Comparison of ENCODE assay signal across 1 cellular context in the genomic region with DNA sequence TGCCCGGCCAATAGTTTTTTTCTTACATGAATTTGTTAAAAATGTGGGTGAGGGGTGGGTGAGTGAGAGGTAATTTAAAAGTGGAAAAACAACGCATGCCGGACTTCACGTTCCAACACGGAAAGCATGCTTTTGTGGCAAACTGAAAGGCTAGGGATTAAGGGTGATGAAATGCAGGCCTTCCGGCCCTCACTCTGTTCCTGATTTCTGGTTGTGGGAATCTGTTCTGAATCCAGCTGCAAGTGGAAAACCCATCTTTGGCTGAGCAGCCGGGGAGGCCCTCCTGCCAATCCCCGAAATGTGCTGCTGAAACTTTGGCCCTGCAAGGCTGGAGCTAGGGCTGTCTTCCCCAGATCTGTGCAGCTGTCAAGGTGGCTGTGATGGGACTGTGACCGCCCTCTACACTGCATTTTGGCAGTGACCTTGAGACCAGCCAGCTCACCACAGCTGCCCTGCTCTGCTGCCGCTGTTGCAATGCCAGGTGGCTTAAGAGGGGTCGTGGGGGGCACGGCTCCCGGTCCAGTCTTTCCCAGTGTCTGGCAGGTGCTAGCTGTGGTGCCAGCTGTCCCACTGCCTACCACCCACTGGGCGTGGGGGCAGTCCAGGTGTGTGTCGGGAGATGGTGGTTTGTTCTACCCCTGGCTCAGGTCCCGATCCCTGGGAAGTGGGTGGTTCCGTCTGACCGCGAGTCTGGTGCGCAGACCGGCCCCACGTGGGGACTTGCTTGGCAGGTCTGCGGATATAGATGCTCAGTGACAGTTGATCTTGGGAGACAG.
TF ChIP-seq lines count a peak whose summit lies in the region.

No MANE protein-coding gene starts in this region.

TF ChIP-seq in HepG2, 621 proteins besides CTCF, POLR2A, EP300 and RAD21 (continued from another document and continues in another):
- TF ChIP-seq, protein P1, sequence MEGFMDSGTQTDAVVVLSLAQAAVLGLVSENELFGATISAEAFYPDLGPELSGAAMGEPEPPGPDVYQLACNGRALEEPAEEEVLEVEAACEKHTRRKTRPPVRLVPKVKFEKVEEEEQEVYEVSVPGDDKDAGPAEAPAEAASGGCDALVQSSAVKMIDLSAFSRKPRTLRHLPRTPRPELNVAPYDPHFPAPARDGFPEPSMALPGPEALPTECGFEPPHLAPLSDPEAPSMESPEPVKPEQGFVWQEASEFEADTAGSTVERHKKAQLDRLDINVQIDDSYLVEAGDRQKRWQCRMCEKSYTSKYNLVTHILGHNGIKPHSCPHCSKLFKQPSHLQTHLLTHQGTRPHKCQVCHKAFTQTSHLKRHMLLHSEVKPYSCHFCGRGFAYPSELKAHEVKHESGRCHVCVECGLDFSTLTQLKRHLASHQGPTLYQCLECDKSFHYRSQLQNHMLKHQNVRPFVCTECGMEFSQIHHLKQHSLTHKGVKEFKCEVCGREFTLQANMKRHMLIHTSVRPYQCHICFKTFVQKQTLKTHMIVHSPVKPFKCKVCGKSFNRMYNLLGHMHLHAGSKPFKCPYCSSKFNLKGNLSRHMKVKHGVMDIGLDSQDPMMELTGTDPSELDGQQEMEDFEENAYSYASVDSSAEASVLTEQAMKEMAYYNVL (CRISPR knock-in tag; IDR thresholded peaks at IDR 0.05; ENCODE audit: borderline replicate concordance) = 0 out of 2 replicates have a peak, but pooled peaks have one; percentile 72
- TF ChIP-seq, protein P2, sequence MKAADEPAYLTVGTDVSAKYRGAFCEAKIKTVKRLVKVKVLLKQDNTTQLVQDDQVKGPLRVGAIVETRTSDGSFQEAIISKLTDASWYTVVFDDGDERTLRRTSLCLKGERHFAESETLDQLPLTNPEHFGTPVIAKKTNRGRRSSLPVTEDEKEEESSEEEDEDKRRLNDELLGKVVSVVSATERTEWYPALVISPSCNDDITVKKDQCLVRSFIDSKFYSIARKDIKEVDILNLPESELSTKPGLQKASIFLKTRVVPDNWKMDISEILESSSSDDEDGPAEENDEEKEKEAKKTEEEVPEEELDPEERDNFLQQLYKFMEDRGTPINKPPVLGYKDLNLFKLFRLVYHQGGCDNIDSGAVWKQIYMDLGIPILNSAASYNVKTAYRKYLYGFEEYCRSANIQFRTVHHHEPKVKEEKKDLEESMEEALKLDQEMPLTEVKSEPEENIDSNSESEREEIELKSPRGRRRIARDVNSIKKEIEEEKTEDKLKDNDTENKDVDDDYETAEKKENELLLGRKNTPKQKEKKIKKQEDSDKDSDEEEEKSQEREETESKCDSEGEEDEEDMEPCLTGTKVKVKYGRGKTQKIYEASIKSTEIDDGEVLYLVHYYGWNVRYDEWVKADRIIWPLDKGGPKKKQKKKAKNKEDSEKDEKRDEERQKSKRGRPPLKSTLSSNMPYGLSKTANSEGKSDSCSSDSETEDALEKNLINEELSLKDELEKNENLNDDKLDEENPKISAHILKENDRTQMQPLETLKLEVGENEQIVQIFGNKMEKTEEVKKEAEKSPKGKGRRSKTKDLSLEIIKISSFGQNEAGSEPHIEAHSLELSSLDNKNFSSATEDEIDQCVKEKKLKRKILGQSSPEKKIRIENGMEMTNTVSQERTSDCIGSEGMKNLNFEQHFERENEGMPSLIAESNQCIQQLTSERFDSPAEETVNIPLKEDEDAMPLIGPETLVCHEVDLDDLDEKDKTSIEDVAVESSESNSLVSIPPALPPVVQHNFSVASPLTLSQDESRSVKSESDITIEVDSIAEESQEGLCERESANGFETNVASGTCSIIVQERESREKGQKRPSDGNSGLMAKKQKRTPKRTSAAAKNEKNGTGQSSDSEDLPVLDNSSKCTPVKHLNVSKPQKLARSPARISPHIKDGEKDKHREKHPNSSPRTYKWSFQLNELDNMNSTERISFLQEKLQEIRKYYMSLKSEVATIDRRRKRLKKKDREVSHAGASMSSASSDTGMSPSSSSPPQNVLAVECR (CRISPR knock-in tag; IDR thresholded peaks at IDR 0.05; ENCODE audit: borderline replicate concordance) = peak; percentile 54; the same call in 1 of the 2 replicates
- TF ChIP-seq, protein P3, sequence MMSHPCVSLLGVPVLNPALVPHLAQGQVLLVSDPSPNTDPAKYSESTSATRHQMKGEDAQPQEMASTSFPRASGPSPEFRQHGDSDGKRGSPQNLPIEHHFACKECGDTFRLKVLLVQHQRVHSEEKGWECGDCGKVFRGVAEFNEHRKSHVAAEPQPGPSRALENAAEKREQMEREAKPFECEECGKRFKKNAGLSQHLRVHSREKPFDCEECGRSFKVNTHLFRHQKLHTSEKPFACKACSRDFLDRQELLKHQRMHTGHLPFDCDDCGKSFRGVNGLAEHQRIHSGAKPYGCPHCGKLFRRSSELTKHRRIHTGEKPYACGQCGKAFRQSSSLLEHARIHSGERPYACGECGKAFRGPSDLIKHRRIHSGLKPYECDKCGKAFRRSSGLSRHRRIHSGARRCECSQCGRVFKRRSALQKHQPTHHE (CRISPR knock-in tag; IDR thresholded peaks at IDR 0.05; ENCODE audit: borderline replicate concordance) = 0 out of 2 replicates have a peak, but pooled peaks have one; percentile 58
- TF ChIP-seq, protein P4, sequence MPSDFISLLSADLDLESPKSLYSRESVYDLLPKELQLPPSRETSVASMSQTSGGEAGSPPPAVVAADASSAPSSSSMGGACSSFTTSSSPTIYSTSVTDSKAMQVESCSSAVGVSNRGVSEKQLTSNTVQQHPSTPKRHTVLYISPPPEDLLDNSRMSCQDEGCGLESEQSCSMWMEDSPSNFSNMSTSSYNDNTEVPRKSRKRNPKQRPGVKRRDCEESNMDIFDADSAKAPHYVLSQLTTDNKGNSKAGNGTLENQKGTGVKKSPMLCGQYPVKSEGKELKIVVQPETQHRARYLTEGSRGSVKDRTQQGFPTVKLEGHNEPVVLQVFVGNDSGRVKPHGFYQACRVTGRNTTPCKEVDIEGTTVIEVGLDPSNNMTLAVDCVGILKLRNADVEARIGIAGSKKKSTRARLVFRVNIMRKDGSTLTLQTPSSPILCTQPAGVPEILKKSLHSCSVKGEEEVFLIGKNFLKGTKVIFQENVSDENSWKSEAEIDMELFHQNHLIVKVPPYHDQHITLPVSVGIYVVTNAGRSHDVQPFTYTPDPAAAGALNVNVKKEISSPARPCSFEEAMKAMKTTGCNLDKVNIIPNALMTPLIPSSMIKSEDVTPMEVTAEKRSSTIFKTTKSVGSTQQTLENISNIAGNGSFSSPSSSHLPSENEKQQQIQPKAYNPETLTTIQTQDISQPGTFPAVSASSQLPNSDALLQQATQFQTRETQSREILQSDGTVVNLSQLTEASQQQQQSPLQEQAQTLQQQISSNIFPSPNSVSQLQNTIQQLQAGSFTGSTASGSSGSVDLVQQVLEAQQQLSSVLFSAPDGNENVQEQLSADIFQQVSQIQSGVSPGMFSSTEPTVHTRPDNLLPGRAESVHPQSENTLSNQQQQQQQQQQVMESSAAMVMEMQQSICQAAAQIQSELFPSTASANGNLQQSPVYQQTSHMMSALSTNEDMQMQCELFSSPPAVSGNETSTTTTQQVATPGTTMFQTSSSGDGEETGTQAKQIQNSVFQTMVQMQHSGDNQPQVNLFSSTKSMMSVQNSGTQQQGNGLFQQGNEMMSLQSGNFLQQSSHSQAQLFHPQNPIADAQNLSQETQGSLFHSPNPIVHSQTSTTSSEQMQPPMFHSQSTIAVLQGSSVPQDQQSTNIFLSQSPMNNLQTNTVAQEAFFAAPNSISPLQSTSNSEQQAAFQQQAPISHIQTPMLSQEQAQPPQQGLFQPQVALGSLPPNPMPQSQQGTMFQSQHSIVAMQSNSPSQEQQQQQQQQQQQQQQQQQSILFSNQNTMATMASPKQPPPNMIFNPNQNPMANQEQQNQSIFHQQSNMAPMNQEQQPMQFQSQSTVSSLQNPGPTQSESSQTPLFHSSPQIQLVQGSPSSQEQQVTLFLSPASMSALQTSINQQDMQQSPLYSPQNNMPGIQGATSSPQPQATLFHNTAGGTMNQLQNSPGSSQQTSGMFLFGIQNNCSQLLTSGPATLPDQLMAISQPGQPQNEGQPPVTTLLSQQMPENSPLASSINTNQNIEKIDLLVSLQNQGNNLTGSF (CRISPR knock-in tag; IDR thresholded peaks at IDR 0.05) = 0 out of 2 replicates have a peak, but pooled peaks have one; percentile 9
- TF ChIP-seq RFXAP (CRISPR knock-in tag; IDR thresholded peaks at IDR 0.05; ENCODE audit: borderline replicate concordance) = 0 out of 2 replicates have a peak, but pooled peaks have one; percentile 49
- TF ChIP-seq, protein P5, sequence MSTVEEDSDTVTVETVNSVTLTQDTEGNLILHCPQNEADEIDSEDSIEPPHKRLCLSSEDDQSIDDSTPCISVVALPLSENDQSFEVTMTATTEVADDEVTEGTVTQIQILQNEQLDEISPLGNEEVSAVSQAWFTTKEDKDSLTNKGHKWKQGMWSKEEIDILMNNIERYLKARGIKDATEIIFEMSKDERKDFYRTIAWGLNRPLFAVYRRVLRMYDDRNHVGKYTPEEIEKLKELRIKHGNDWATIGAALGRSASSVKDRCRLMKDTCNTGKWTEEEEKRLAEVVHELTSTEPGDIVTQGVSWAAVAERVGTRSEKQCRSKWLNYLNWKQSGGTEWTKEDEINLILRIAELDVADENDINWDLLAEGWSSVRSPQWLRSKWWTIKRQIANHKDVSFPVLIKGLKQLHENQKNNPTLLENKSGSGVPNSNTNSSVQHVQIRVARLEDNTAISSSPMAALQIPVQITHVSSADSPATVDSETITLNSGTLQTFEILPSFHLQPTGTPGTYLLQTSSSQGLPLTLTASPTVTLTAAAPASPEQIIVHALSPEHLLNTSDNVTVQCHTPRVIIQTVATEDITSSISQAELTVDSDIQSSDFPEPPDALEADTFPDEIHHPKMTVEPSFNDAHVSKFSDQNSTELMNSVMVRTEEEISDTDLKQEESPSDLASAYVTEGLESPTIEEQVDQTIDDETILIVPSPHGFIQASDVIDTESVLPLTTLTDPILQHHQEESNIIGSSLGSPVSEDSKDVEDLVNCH (CRISPR knock-in tag; IDR thresholded peaks at IDR 0.05) = no peak
- TF ChIP-seq, protein P6, sequence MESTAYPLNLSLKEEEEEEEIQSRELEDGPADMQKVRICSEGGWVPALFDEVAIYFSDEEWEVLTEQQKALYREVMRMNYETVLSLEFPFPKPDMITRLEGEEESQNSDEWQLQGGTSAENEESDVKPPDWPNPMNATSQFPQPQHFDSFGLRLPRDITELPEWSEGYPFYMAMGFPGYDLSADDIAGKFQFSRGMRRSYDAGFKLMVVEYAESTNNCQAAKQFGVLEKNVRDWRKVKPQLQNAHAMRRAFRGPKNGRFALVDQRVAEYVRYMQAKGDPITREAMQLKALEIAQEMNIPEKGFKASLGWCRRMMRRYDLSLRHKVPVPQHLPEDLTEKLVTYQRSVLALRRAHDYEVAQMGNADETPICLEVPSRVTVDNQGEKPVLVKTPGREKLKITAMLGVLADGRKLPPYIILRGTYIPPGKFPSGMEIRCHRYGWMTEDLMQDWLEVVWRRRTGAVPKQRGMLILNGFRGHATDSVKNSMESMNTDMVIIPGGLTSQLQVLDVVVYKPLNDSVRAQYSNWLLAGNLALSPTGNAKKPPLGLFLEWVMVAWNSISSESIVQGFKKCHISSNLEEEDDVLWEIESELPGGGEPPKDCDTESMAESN (CRISPR knock-in tag; conservative IDR thresholded peaks at IDR 0.05) = 0 out of 2 replicates have a peak, but pooled peaks have one; percentile 26
- TF ChIP-seq, protein P7, sequence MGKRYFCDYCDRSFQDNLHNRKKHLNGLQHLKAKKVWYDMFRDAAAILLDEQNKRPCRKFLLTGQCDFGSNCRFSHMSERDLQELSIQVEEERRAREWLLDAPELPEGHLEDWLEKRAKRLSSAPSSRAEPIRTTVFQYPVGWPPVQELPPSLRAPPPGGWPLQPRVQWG (CRISPR knock-in tag; IDR thresholded peaks at IDR 0.05; ENCODE audit: borderline replicate concordance, low read depth) = no peak
- TF ChIP-seq ZNF883 (CRISPR knock-in tag; IDR thresholded peaks at IDR 0.05; ENCODE audit: not compliant biosample characterization) = peak; percentile 28
- peak; percentile 11; the same call in 1 of the 2 replicates for TF ChIP-seq KDM1A (CRISPR knock-in tag; IDR thresholded peaks at IDR 0.05)
- peak; percentile 90 for TF ChIP-seq RBM22 (optimal IDR thresholded peaks at IDR 0.05; ENCODE audit: low read length)
- 0 out of 2 replicates have a peak, but pooled peaks have one; percentile 65 for TF ChIP-seq PPARG (CRISPR knock-in tag; conservative IDR thresholded peaks at IDR 0.05)
- TF ChIP-seq, protein P8, sequence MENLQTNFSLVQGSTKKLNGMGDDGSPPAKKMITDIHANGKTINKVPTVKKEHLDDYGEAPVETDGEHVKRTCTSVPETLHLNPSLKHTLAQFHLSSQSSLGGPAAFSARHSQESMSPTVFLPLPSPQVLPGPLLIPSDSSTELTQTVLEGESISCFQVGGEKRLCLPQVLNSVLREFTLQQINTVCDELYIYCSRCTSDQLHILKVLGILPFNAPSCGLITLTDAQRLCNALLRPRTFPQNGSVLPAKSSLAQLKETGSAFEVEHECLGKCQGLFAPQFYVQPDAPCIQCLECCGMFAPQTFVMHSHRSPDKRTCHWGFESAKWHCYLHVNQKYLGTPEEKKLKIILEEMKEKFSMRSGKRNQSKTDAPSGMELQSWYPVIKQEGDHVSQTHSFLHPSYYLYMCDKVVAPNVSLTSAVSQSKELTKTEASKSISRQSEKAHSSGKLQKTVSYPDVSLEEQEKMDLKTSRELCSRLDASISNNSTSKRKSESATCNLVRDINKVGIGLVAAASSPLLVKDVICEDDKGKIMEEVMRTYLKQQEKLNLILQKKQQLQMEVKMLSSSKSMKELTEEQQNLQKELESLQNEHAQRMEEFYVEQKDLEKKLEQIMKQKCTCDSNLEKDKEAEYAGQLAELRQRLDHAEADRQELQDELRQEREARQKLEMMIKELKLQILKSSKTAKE (CRISPR knock-in tag; IDR thresholded peaks at IDR 0.05; ENCODE audit: borderline replicate concordance) = peak; percentile 43; the same call in 1 of the 2 replicates
- TF ChIP-seq, protein P9, sequence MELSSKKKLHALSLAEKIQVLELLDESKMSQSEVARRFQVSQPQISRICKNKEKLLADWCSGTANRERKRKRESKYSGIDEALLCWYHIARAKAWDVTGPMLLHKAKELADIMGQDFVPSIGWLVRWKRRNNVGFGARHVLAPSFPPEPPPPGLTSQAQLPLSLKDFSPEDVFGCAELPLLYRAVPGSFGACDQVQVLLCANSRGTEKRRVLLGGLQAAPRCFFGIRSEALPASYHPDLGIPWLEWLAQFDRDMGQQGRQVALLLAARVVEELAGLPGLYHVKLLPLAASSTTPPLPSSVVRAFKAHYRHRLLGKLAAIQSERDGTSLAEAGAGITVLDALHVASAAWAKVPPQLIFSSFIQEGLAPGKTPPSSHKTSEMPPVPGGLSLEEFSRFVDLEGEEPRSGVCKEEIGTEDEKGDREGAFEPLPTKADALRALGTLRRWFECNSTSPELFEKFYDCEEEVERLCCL (CRISPR knock-in tag; IDR thresholded peaks at IDR 0.05; ENCODE audit: borderline replicate concordance) = 0 out of 2 replicates have a peak, but pooled peaks have one; percentile 43
- TF ChIP-seq DNMT3B (CRISPR knock-in tag; conservative IDR thresholded peaks at IDR 0.05) = 0 out of 2 replicates have a peak, but pooled peaks have one; percentile 35
- TF ChIP-seq MTA1 (CRISPR knock-in tag; IDR thresholded peaks at IDR 0.05; ENCODE audit: borderline replicate concordance) = peak; percentile 67; the same call in 1 of the 2 replicates
- TF ChIP-seq ZSCAN29 (CRISPR knock-in tag; conservative IDR thresholded peaks at IDR 0.05) = no peak
- no peak for TF ChIP-seq SIN3B (IDR thresholded peaks at IDR 0.05; ENCODE audit: low read length)
